In genomic region chr20:47455133-47456040, GRCh38 we compare ENCODE assay signal across 1 cellular context.
TF ChIP-seq lines count a peak whose summit lies in the region.

No MANE protein-coding gene starts in this region.

TF ChIP-seq in HepG2, 621 proteins besides CTCF, POLR2A, EP300 and RAD21 (continued from another document and continues in another):
- TF ChIP-seq ARID5B (CRISPR knock-in tag; IDR thresholded peaks at IDR 0.05) (peak; percentile 97), PREB (CRISPR knock-in tag; IDR thresholded peaks at IDR 0.05) (no peak), GLMP (CRISPR knock-in tag; IDR thresholded peaks at IDR 0.05; ENCODE audit: borderline replicate concordance) (no peak), ZNF33B (CRISPR knock-in tag; IDR thresholded peaks at IDR 0.05) (peak; percentile 63; the same call in 1 of the 2 replicates), KLF11 (CRISPR knock-in tag; IDR thresholded peaks at IDR 0.05) (no peak; the same call in 1 of the 2 replicates), ZNF792 (CRISPR knock-in tag; IDR thresholded peaks at IDR 0.05) (peak; percentile 89; the same call in 1 of the 2 replicates), HNRNPL (IDR thresholded peaks at IDR 0.05; ENCODE audit: low read depth, low read length) (no peak), SKI (IDR thresholded peaks at IDR 0.05; ENCODE audit: partially characterized antibody) (peak; percentile 88), HNRNPLL (IDR thresholded peaks at IDR 0.05; ENCODE audit: low read depth, low read length, poor library complexity, severe bottlenecking) (no peak), ZBTB25 (CRISPR knock-in tag; IDR thresholded peaks at IDR 0.05) (peak; percentile 81), ZNF367 (CRISPR knock-in tag; IDR thresholded peaks at IDR 0.05; ENCODE audit: borderline replicate concordance) (no peak), ZNF644 (CRISPR knock-in tag; IDR thresholded peaks at IDR 0.05; ENCODE audit: low read depth) (peak; percentile 62), ZNF446 (CRISPR knock-in tag; IDR thresholded peaks at IDR 0.05) (no peak), ZNF142 (CRISPR knock-in tag; IDR thresholded peaks at IDR 0.05) (peak; percentile 89), HOXA3 (CRISPR knock-in tag; IDR thresholded peaks at IDR 0.05) (peak; percentile 90), SNRNP70 (IDR thresholded peaks at IDR 0.05; ENCODE audit: low read depth, low read length) (no peak), SIN3B (IDR thresholded peaks at IDR 0.05; ENCODE audit: low read length) (no peak), ZNF616 (CRISPR knock-in tag; IDR thresholded peaks at IDR 0.05; ENCODE audit: low read depth) (no peak), ZNF24 (IDR thresholded peaks at IDR 0.05) (no peak), ZNF691 (CRISPR knock-in tag; IDR thresholded peaks at IDR 0.05; ENCODE audit: borderline replicate concordance, low read depth) (peak; percentile 81; the same call in 1 of the 2 replicates), RFX3 (CRISPR knock-in tag; IDR thresholded peaks at IDR 0.05) (no peak), E2F5 (CRISPR knock-in tag; conservative IDR thresholded peaks at IDR 0.05) (no peak), ARID4A (CRISPR knock-in tag; IDR thresholded peaks at IDR 0.05; ENCODE audit: borderline replicate concordance) (peak; percentile 78; the same call in 1 of the 2 replicates), ZNF772 (CRISPR knock-in tag; IDR thresholded peaks at IDR 0.05) (0 out of 2 replicates have a peak, but pooled peaks have one; percentile 67), ZNF282 (IDR thresholded peaks at IDR 0.05; ENCODE audit: partially characterized antibody) (no peak), NFYB (CRISPR knock-in tag; IDR thresholded peaks at IDR 0.05) (no peak; the same call in 1 of the 2 replicates), ZNF891 (CRISPR knock-in tag; IDR thresholded peaks at IDR 0.05) (no peak), THAP9 (CRISPR knock-in tag; IDR thresholded peaks at IDR 0.05; ENCODE audit: borderline replicate concordance) (no peak), CREBL2 (CRISPR knock-in tag; IDR thresholded peaks at IDR 0.05; ENCODE audit: borderline replicate concordance) (no peak), RFX5 (IDR thresholded peaks at IDR 0.05; ENCODE audit: low read depth, low read length) (no peak), CHCHD3 (CRISPR knock-in tag; IDR thresholded peaks at IDR 0.05) (no peak), MIER3 (CRISPR knock-in tag; IDR thresholded peaks at IDR 0.05; ENCODE audit: borderline replicate concordance) (peak; percentile 93; the same call in 1 of the 2 replicates)
